ENCODE assay signal across 18 cellular contexts in genomic region chr3:73605388-73605787, GRCh38. TPM values are rescaled to one million over a fixed set of nuclear protein-coding genes. Genes with fewer than 3 reads are reported as not detected.
DNase-seq lines count a peak whose midpoint lies in the region; ATAC-seq and TF ChIP-seq lines count a peak whose summit lies in the region.
"Had no signal": no experiment of that assay in that cellular context is flagged by ENCODE, and none has a peak within 500 bp of the region (broad histone marks: within the 10 kb centered on the region; RNA-seq: fewer than 3 reads in every experiment).

No MANE protein-coding gene starts in this region.

- no peak overlapping the region for H3K9ac ChIP-seq in skeletal muscle tissue (ENCODE audit: low read depth in 1 of 3, low read length in 3 of 3)
- H3K9ac ChIP-seq: BLaER1 treated with 17β-estradiol and CSF1 and Interleukin-3, amounts not matched to agents 10 nM and 100 nM had no signal

- peak; percentile 77 for DNase-seq in EH (ENCODE audit: low read depth)
- peak; percentile 54 for DNase-seq in astrocyte of the hippocampus (ENCODE audit: low read depth, low spot score)
- no peak for DNase-seq in SW480 (ENCODE audit: low spot score)
- DNase-seq in activated CD4-positive, alpha-beta T cell treated with anti-CD3 and anti-CD28 coated beads, Interleukin-2, amount 50 U/mL, for 4 hours, result no peak
- no peak for DNase-seq in activated naive CD4-positive, alpha-beta T cell treated with Interleukin-2 at 50 U/mL for 16 hours
- no peak for DNase-seq in lower leg skin (ENCODE audit: low spot score in 2 of 2)
- DNase-seq: activated B cell treated with CpG ODN at 0.5 μM for 24 hours; activated naive CD4-positive, alpha-beta T cell; caudate nucleus; NCI-H2107; NCI-H774; Peyer's patch; posterior cingulate gyrus; SW 1271 had no signal

- H3K27me3 ChIP-seq in gastroesophageal sphincter (no peaks in the 10 kb centered on the region), skeletal muscle tissue (ENCODE audit: control insufficient read depth in 3 of 3, insufficient read depth in 3 of 3, low read length in 3 of 3) (no peaks in the 10 kb centered on the region)
- H3K27me3 ChIP-seq: BLaER1 treated with 17β-estradiol and CSF1 and Interleukin-3, amounts not matched to agents 10 nM and 100 nM; Peyer's patch; tibial nerve had no signal

- intact Hi-C loops in lower leg skin (cut with DNase I; ENCODE audit: low total_unique reads), result no loop called here

- no peak for TF ChIP-seq EP300 in gastroesophageal sphincter (IDR thresholded peaks at IDR 0.05)

- H3K9me3 ChIP-seq in gastroesophageal sphincter (no peaks in the 10 kb centered on the region), skeletal muscle tissue (ENCODE audit: control insufficient read depth in 3 of 3, low read length in 3 of 3) (no peaks in the 10 kb centered on the region)
- H3K9me3 ChIP-seq: BLaER1 treated with 17β-estradiol and CSF1 and Interleukin-3, amounts not matched to agents 10 nM and 100 nM; Peyer's patch; tibial nerve had no signal

- ATAC-seq in gastroesophageal sphincter, result peak; percentile 77

- TF ChIP-seq POLR2A in gastroesophageal sphincter (IDR thresholded peaks at IDR 0.05) (no peak), lower leg skin (IDR thresholded peaks at IDR 0.05) (no peak)

- H3K4me3 ChIP-seq in gastroesophageal sphincter (no peak overlapping the region), skeletal muscle tissue (ENCODE audit: low read length in 3 of 3) (no peak overlapping the region), lower leg skin (ENCODE audit: low read depth, poor library complexity, severe bottlenecking) (no peak overlapping the region)
- H3K4me3 ChIP-seq: BLaER1 treated with 17β-estradiol and CSF1 and Interleukin-3, amounts not matched to agents 10 nM and 100 nM; Peyer's patch; tibial nerve had no signal

- WGBS in gastroesophageal sphincter (ENCODE audit: low coverage in 1 of 2), 2 donors, result 25 to 32% methylated on average over 2 of the region's 2 CpGs
- WGBS in lower leg skin, 2 donors, result 29 to 44% methylated on average over 2 of the region's 2 CpGs

- H3K36me3 ChIP-seq in gastroesophageal sphincter, result peaks cover 0 to 26% of the 10 kb centered on the region in 2 donors
- peaks cover 0 to 4% (median 4%) of the 10 kb centered on the region in 3 donors for H3K36me3 ChIP-seq in skeletal muscle tissue (ENCODE audit: control insufficient read depth in 3 of 3, insufficient read depth in 3 of 3, low read length in 3 of 3)
- H3K36me3 ChIP-seq: BLaER1 treated with 17β-estradiol and CSF1 and Interleukin-3, amounts not matched to agents 10 nM and 100 nM; Peyer's patch; tibial nerve had no signal

- no peak for TF ChIP-seq CTCF in gastroesophageal sphincter (IDR thresholded peaks at IDR 0.05)
- no peak for TF ChIP-seq CTCF in lower leg skin (IDR thresholded peaks at IDR 0.05)

- peaks cover 46 to 99% (median 52%) of the 10 kb centered on the region in 3 donors for H3K4me1 ChIP-seq in gastroesophageal sphincter
- peaks cover 49 to 79% (median 67%) of the 10 kb centered on the region in 3 donors for H3K4me1 ChIP-seq in skeletal muscle tissue (ENCODE audit: control insufficient read depth in 3 of 3, insufficient read depth in 3 of 3, low read length in 3 of 3)

- H3K27ac ChIP-seq in gastroesophageal sphincter (peak overlapping the region; percentile 2 to 97 (median 79)), skeletal muscle tissue (ENCODE audit: low read depth, low read length) (peak overlapping the region; percentile 69)
- H3K27ac ChIP-seq: BLaER1 treated with 17β-estradiol and CSF1 and Interleukin-3, amounts not matched to agents 10 nM and 100 nM had no signal

RNA-seq across cellular contexts. Expression of gene PDZRN3, which starts 19.4 kb away (rescaled TPM):
- total RNA-seq in gastroesophageal sphincter, result 100 to 1,000 TPM; 227 to 305 (median 265) TPM
- total RNA-seq in skeletal muscle tissue, result 50.6 TPM
- total RNA-seq in lower leg skin, result 10 to 100 TPM in 3 of 4 donors, 1 to 10 TPM in 1; 9.7 to 29.9 (median 13.4) TPM
- total RNA-seq: activated B cell treated with CpG ODN at 0.5 μM for 24 hours had no signal

Comparison
In these comparisons a context has a peak if more than half of its experiments do, and no peak if none do; other contexts are left out.
1. DNase-seq: peak in EH (single experiment) and astrocyte of the hippocampus (single experiment); none in SW480 (single experiment), activated CD4-positive, alpha-beta T cell treated with anti-CD3 and anti-CD28 coated beads, Interleukin-2, amount 50 U/mL, for 4 hours (0 of 2), activated naive CD4-positive, alpha-beta T cell treated with Interleukin-2 at 50 U/mL for 16 hours (single experiment) and lower leg skin (0 of 2).